In genomic region chr1:2525896-2526823, GRCh38 we compare ENCODE assay signal across 1 cellular context.
TF ChIP-seq lines count a peak whose summit lies in the region.

Gene PANK4, minus strand, starts transcription at chr1:2526596. Its CDS starts 9 bp downstream, at chr1:2526587.

TF ChIP-seq in HCT116, 20 proteins besides CTCF, POLR2A, EP300 and RAD21 (continued from another document):
- TF ChIP-seq ZFX (IDR thresholded peaks at IDR 0.05) = peak; percentile 87
